In the genomic region with DNA sequence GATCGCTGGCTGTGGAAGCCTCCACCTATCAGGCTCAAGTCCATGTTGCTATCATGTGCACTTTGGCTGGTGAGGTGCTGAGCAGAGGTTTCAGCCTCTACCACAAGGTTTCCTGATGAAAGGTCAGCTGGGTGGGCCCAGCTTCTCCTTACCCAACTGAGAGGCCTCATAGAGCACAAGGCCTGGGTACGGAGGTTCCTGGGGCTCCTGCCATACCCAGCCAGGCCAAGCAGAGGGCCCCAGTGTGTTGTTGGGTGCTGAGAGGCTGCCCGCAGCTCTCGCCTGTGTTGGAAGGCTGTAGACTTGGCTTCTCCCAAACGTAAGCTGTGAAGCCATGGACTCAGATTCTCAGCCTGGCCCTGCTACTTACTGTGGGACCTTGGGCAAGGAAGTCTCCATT, we compare ENCODE assay signal across 10 cellular contexts. TPM values are rescaled to one million over a fixed set of nuclear protein-coding genes. Genes with fewer than 3 reads are reported as not detected.
DNase-seq lines count a peak whose midpoint lies in the region; ATAC-seq, FAIRE-seq and TF ChIP-seq lines count a peak whose summit lies in the region.
"Had no signal": no experiment of that assay in that cellular context is flagged by ENCODE, and none has a peak within 500 bp of the region (broad histone marks: within the 10 kb centered on the region; RNA-seq: fewer than 3 reads in every experiment).

No MANE protein-coding gene starts in this region.

- H3K4me3 ChIP-seq in bronchial epithelial cell (ENCODE audit: low read depth, low read length) (no peak overlapping the region), mucosa of stomach (ENCODE audit: low read length) (no peak overlapping the region), urinary bladder (ENCODE audit: low read depth, low read length) (no peak overlapping the region), PC-3 (ENCODE audit: low read length) (no peak overlapping the region)

- no peak overlapping the region for H3K4me3 Mint-ChIP-seq in activated naive CD4-positive, alpha-beta T cell treated with anti-CD3 and anti-CD28 coated beads, Interleukin-2, amount 10 ng/mL, durations not matched to agents 7 days and 5 days
- peak overlapping the region in 1 of 10 donors; percentile 30 for H3K4me3 Mint-ChIP-seq in naive thymus-derived CD8-positive, alpha-beta T cell
- no peak overlapping the region for H3K4me3 Mint-ChIP-seq in activated T-helper 1 cell treated with anti-CD3 and anti-CD28 coated beads, Interleukin-12 subunit alpha, Interleukin-12 subunit beta, Interleukin-2, Interleukin-4 antibody, amounts not matched to agents 30 ng/mL and 10 ng/mL and 1 ng/mL, durations not matched to agents 14 hours and 24 hours and 36 hours

- CTCF ChIA-PET in activated naive CD4-positive, alpha-beta T cell treated with anti-CD3 and anti-CD28 coated beads, Interleukin-2, amount 10 ng/mL, durations not matched to agents 7 days and 5 days (lab: Charles Lee): no interaction called here
- CTCF ChIA-PET in PC-3 (lab: Charles Lee): no interaction called here

- H3K27ac ChIP-seq in urinary bladder (ENCODE audit: low read depth) (peak overlapping the region; percentile 27), PC-3 (ENCODE audit: low read length) (no peak overlapping the region)
- H3K27ac ChIP-seq: C4-2B had no signal

- H2AFZ ChIP-seq in PC-3 (ENCODE audit: low read length): no peak overlapping the region

- DNase-seq in activated naive CD4-positive, alpha-beta T cell treated with anti-CD3 and anti-CD28 coated beads, Interleukin-2, amount 10 ng/mL, durations not matched to agents 7 days and 5 days: no peak
- DNase-seq in activated naive CD4-positive, alpha-beta T cell treated with anti-CD3 and anti-CD28 coated beads, Interleukin-2, amount 50 U/mL, for 16 hours: no peak
- DNase-seq in bronchial epithelial cell (ENCODE audit: low read depth) (no peak), PC-3 (no peak)
- no peak for DNase-seq in naive thymus-derived CD8-positive, alpha-beta T cell
- no peak for DNase-seq in activated T-helper 1 cell treated with anti-CD3 and anti-CD28 coated beads, Interleukin-12 subunit alpha, Interleukin-12 subunit beta, Interleukin-2, Interleukin-4 antibody, amounts not matched to agents 30 ng/mL and 10 ng/mL and 1 ng/mL, durations not matched to agents 14 hours and 24 hours and 36 hours (ENCODE audit: low spot score)
- DNase-seq: NCI-H1105 had no signal

- intact Hi-C loops in PC-3 (cut with micrococcal nuclease): no loop called here
- intact Hi-C loops in activated T-helper 1 cell treated with anti-CD3 and anti-CD28 coated beads, Interleukin-12 subunit alpha, Interleukin-12 subunit beta, Interleukin-2, Interleukin-4 antibody, amounts not matched to agents 30 ng/mL and 10 ng/mL and 1 ng/mL, durations not matched to agents 14 hours and 24 hours and 36 hours (cut with micrococcal nuclease): no loop called here

- no peaks in the 10 kb centered on the region for H3K27me3 Mint-ChIP-seq in activated naive CD4-positive, alpha-beta T cell treated with anti-CD3 and anti-CD28 coated beads, Interleukin-2, amount 10 ng/mL, durations not matched to agents 7 days and 5 days
- peaks cover 0 to 17% (median 0%) of the 10 kb centered on the region in 5 donors for H3K27me3 Mint-ChIP-seq in naive thymus-derived CD8-positive, alpha-beta T cell
- no peaks in the 10 kb centered on the region for H3K27me3 Mint-ChIP-seq in activated T-helper 1 cell treated with anti-CD3 and anti-CD28 coated beads, Interleukin-12 subunit alpha, Interleukin-12 subunit beta, Interleukin-2, Interleukin-4 antibody, amounts not matched to agents 30 ng/mL and 10 ng/mL and 1 ng/mL, durations not matched to agents 14 hours and 24 hours and 36 hours (ENCODE audit: insufficient read depth)

- H3K9me2 ChIP-seq in PC-3 (replicated peaks; ENCODE audit: low read length): no peaks in the 10 kb centered on the region

- no TSS peak for BruUV-seq in PC-3 (replicated peaks; lab: Mats Ljungman, UMichigan)

- H3K27ac Mint-ChIP-seq in activated naive CD4-positive, alpha-beta T cell treated with anti-CD3 and anti-CD28 coated beads, Interleukin-2, amount 10 ng/mL, durations not matched to agents 7 days and 5 days: peak overlapping the region; percentile 3
- H3K27ac Mint-ChIP-seq in naive thymus-derived CD8-positive, alpha-beta T cell: peak overlapping the region in 4 of 10 donors; percentile 17 to 86 (median 48)
- H3K27ac Mint-ChIP-seq in activated T-helper 1 cell treated with anti-CD3 and anti-CD28 coated beads, Interleukin-12 subunit alpha, Interleukin-12 subunit beta, Interleukin-2, Interleukin-4 antibody, amounts not matched to agents 30 ng/mL and 10 ng/mL and 1 ng/mL, durations not matched to agents 14 hours and 24 hours and 36 hours: no peak overlapping the region

- H3K36me3 ChIP-seq in bronchial epithelial cell (ENCODE audit: control insufficient read depth, insufficient read depth, low read length) (peaks cover 23% of the 10 kb centered on the region), mucosa of stomach (ENCODE audit: control insufficient read depth, insufficient read depth, low read length) (no peaks in the 10 kb centered on the region), urinary bladder (ENCODE audit: insufficient read depth) (no peaks in the 10 kb centered on the region), PC-3 (ENCODE audit: low read depth, low read length) (peaks cover 52% of the 10 kb centered on the region)

- peaks cover 95% of the 10 kb centered on the region for H3K79me2 ChIP-seq in PC-3 (ENCODE audit: low read length)

- peaks cover 40% of the 10 kb centered on the region for H3K36me3 Mint-ChIP-seq in activated naive CD4-positive, alpha-beta T cell treated with anti-CD3 and anti-CD28 coated beads, Interleukin-2, amount 10 ng/mL, durations not matched to agents 7 days and 5 days
- H3K36me3 Mint-ChIP-seq in naive thymus-derived CD8-positive, alpha-beta T cell: peaks cover 0 to 20% (median 10%) of the 10 kb centered on the region in 3 donors
- peaks cover 16% of the 10 kb centered on the region for H3K36me3 Mint-ChIP-seq in activated T-helper 1 cell treated with anti-CD3 and anti-CD28 coated beads, Interleukin-12 subunit alpha, Interleukin-12 subunit beta, Interleukin-2, Interleukin-4 antibody, amounts not matched to agents 30 ng/mL and 10 ng/mL and 1 ng/mL, durations not matched to agents 14 hours and 24 hours and 36 hours (ENCODE audit: low read depth)

- H3K9ac ChIP-seq in mucosa of stomach (ENCODE audit: low read length) (peak overlapping the region; percentile 50), PC-3 (ENCODE audit: low read length) (no peak overlapping the region)

- no peak overlapping the region for H3K4me2 ChIP-seq in PC-3 (ENCODE audit: low read length)

- FAIRE-seq in bronchial epithelial cell (lab: Jason Lieb, UNC): no peak

- peak; percentile 4 for TF ChIP-seq CTCF in bronchial epithelial cell (IDR thresholded peaks at IDR 0.05; ENCODE audit: insufficient read depth, low read length, severe bottlenecking)
- TF ChIP-seq CTCF in PC-3 (conservative IDR thresholded peaks at IDR 0.05; ENCODE audit: low read depth, low read length): no peak

- H3K9me3 Mint-ChIP-seq in activated naive CD4-positive, alpha-beta T cell treated with anti-CD3 and anti-CD28 coated beads, Interleukin-2, amount 10 ng/mL, durations not matched to agents 7 days and 5 days: no peaks in the 10 kb centered on the region
- H3K9me3 Mint-ChIP-seq in naive thymus-derived CD8-positive, alpha-beta T cell: no peaks in the 10 kb centered on the region
- no peaks in the 10 kb centered on the region for H3K9me3 Mint-ChIP-seq in activated T-helper 1 cell treated with anti-CD3 and anti-CD28 coated beads, Interleukin-12 subunit alpha, Interleukin-12 subunit beta, Interleukin-2, Interleukin-4 antibody, amounts not matched to agents 30 ng/mL and 10 ng/mL and 1 ng/mL, durations not matched to agents 14 hours and 24 hours and 36 hours

- peaks cover 83% of the 10 kb centered on the region for H3K4me1 Mint-ChIP-seq in activated naive CD4-positive, alpha-beta T cell treated with anti-CD3 and anti-CD28 coated beads, Interleukin-2, amount 10 ng/mL, durations not matched to agents 7 days and 5 days
- H3K4me1 Mint-ChIP-seq in naive thymus-derived CD8-positive, alpha-beta T cell: peaks cover 22 to 83% (median 42%) of the 10 kb centered on the region in 4 donors
- H3K4me1 Mint-ChIP-seq in activated T-helper 1 cell treated with anti-CD3 and anti-CD28 coated beads, Interleukin-12 subunit alpha, Interleukin-12 subunit beta, Interleukin-2, Interleukin-4 antibody, amounts not matched to agents 30 ng/mL and 10 ng/mL and 1 ng/mL, durations not matched to agents 14 hours and 24 hours and 36 hours (ENCODE audit: low read depth): peaks cover 81% of the 10 kb centered on the region

- H3K27me3 ChIP-seq in bronchial epithelial cell (ENCODE audit: control insufficient read depth, insufficient read depth, low read length) (no peaks in the 10 kb centered on the region), mucosa of stomach (ENCODE audit: control insufficient read depth, insufficient read depth, low read length) (no peaks in the 10 kb centered on the region), PC-3 (ENCODE audit: low read length) (no peaks in the 10 kb centered on the region)

- H3K9me3 ChIP-seq in mucosa of stomach (ENCODE audit: control insufficient read depth, low read length) (no peaks in the 10 kb centered on the region), PC-3 (ENCODE audit: low read length) (no peaks in the 10 kb centered on the region)

- no peak for ATAC-seq in PC-3
- no peak for ATAC-seq in naive thymus-derived CD8-positive, alpha-beta T cell

- POLR2A ChIA-PET in PC-3 (lab: Charles Lee; ENCODE audit: unreplicated experiment): no interaction called here
- POLR2A ChIA-PET in naive thymus-derived CD8-positive, alpha-beta T cell (lab: Charles Lee): no interaction called here

- 64% methylated on average over 5 of the region's 5 CpGs for WGBS in urinary bladder

- H4K20me1 ChIP-seq in PC-3 (ENCODE audit: low read length): peaks cover 39% of the 10 kb centered on the region

- peaks cover 71% of the 10 kb centered on the region for H3K4me1 ChIP-seq in mucosa of stomach (ENCODE audit: control insufficient read depth, insufficient read depth, low read length)
- H3K4me1 ChIP-seq in urinary bladder (ENCODE audit: insufficient read depth): no peaks in the 10 kb centered on the region
- H3K4me1 ChIP-seq in PC-3 (ENCODE audit: insufficient read depth, low read length): peaks cover 3% of the 10 kb centered on the region; the same call in 1 of the 2 replicates

- peaks cover 3% of the 10 kb centered on the region for H3F3A ChIP-seq in PC-3 (ENCODE audit: low read length, unreplicated experiment)

RNA-seq across cellular contexts. Expression of gene ACTN4, which starts 28.2 kb away (rescaled TPM):
- 130 and 135 TPM in 2 replicates for total RNA-seq in bronchial epithelial cell
- total RNA-seq in urinary bladder: 140 TPM
- polyA plus RNA-seq in urinary bladder: 304 TPM
- total RNA-seq in PC-3 (2014; rRNA removed): 382 and 397 TPM in 2 replicates
- 10 to 100 TPM; 52.9 to 57.6 TPM for total RNA-seq in naive thymus-derived CD8-positive, alpha-beta T cell
- polyA plus RNA-seq in naive thymus-derived CD8-positive, alpha-beta T cell: 1 to 10 TPM; 3.2 to 8.5 (median 4.8) TPM
- total RNA-seq in activated T-helper 1 cell treated with anti-CD3 and anti-CD28 coated beads, Interleukin-12 subunit alpha, Interleukin-12 subunit beta, Interleukin-2, Interleukin-4 antibody, amounts not matched to agents 30 ng/mL and 10 ng/mL and 1 ng/mL, durations not matched to agents 14 hours and 24 hours and 36 hours: 281 and 287 TPM in 2 replicates

RNA-seq across cellular contexts. Expression of gene EIF3K, which starts 56.6 kb away (rescaled TPM):
- 262 and 374 TPM in 2 replicates for total RNA-seq in bronchial epithelial cell
- total RNA-seq in urinary bladder: 92.4 TPM
- 373 TPM for polyA plus RNA-seq in urinary bladder
- 310 and 414 TPM in 2 replicates for total RNA-seq in PC-3 (2014; rRNA removed)
- total RNA-seq in naive thymus-derived CD8-positive, alpha-beta T cell: 100 to 1,000 TPM; 335 to 346 TPM
- polyA plus RNA-seq in naive thymus-derived CD8-positive, alpha-beta T cell: 100 to 1,000 TPM; 400 to 435 (median 432) TPM
- total RNA-seq in activated T-helper 1 cell treated with anti-CD3 and anti-CD28 coated beads, Interleukin-12 subunit alpha, Interleukin-12 subunit beta, Interleukin-2, Interleukin-4 antibody, amounts not matched to agents 30 ng/mL and 10 ng/mL and 1 ng/mL, durations not matched to agents 14 hours and 24 hours and 36 hours: 309 and 326 TPM in 2 replicates

RNA-seq across cellular contexts. Expression of gene MAP4K1, which starts 57.9 kb away (rescaled TPM):
- total RNA-seq in bronchial epithelial cell (not detected in 2 replicates), urinary bladder (2.2 TPM), PC-3 (2014; rRNA removed) (0.63 and 2.3 TPM in 2 replicates)
- 1.9 TPM for polyA plus RNA-seq in urinary bladder
- 100 to 1,000 TPM; 221 to 228 TPM for total RNA-seq in naive thymus-derived CD8-positive, alpha-beta T cell
- polyA plus RNA-seq in naive thymus-derived CD8-positive, alpha-beta T cell: 100 to 1,000 TPM in 2 of 3 donors, 10 to 100 TPM in 1; 85.0 to 113 (median 113) TPM
- 159 and 182 TPM in 2 replicates for total RNA-seq in activated T-helper 1 cell treated with anti-CD3 and anti-CD28 coated beads, Interleukin-12 subunit alpha, Interleukin-12 subunit beta, Interleukin-2, Interleukin-4 antibody, amounts not matched to agents 30 ng/mL and 10 ng/mL and 1 ng/mL, durations not matched to agents 14 hours and 24 hours and 36 hours

Comparison
In these comparisons a context has a peak if more than half of its experiments do, and no peak if none do; other contexts are left out.
1. RNA of gene MAP4K1, which starts 57.9 kb away (total RNA-seq): 221 to 228 TPM in naive thymus-derived CD8-positive, alpha-beta T cell and 159 to 182 TPM in activated T-helper 1 cell treated with anti-CD3 and anti-CD28 coated beads, Interleukin-12 subunit alpha, Interleukin-12 subunit beta, Interleukin-2, Interleukin-4 antibody, amounts not matched to agents 30 ng/mL and 10 ng/mL and 1 ng/mL, durations not matched to agents 14 hours and 24 hours and 36 hours; 0.63 to 2.3 TPM in PC-3, 2.2 TPM in urinary bladder (single experiment) and not detected in bronchial epithelial cell; every median in the first group is over 10 times any median in the second.